In genomic region chr1:153961421-153961820, GRCh38 we compare ENCODE assay signal across 8 cellular contexts. TPM values are rescaled to one million over a fixed set of nuclear protein-coding genes. Genes with fewer than 3 reads are reported as not detected.
A peak's percentile ranks its signal among the peaks of the same experiment; 100 is the strongest.
DNase-seq lines count a peak whose midpoint lies in the region; ATAC-seq and TF ChIP-seq lines count a peak whose summit lies in the region.

No MANE protein-coding gene starts in this region.

- H3K27me3 ChIP-seq in spleen (replicated peaks in 1 of 7) = no peaks in the 10 kb centered on the region
- no peaks in the 10 kb centered on the region for H3K27me3 ChIP-seq in effector memory CD4-positive, alpha-beta T cell (replicated peaks; ENCODE audit: control insufficient read depth, insufficient read depth, low read length, poor library complexity, severe bottlenecking)

- H3K27ac ChIP-seq in spleen = peak overlapping the region in 6 of 8 donors; percentile 97 to 99 (median 98)
- H3K27ac ChIP-seq in effector memory CD4-positive, alpha-beta T cell (ENCODE audit: insufficient read depth, low read length, poor library complexity, severe bottlenecking) = no peak overlapping the region

- TF ChIP-seq POLR2A in spleen (IDR thresholded peaks at IDR 0.05) = no peak

- CTCF ChIA-PET in WTC11 (lab: Charles Lee) = interaction anchor here (3.0 kb wide), 1 partner anchor 15 kb away, joined by 27 read pairs; the partner anchor contains the start of gene DENND4B

- peak overlapping the region in 4 of 8 donors; percentile 68 to 80 (median 73) for H3K4me3 ChIP-seq in spleen
- H3K4me3 ChIP-seq in effector memory CD4-positive, alpha-beta T cell (ENCODE audit: insufficient read depth, low read depth, low read length, poor library complexity, severe bottlenecking) = no peak overlapping the region

- H3K36me3 Mint-ChIP-seq in T-helper 1 cell treated with Interleukin-12 subunit alpha and Interleukin-12 subunit beta and Interleukin-4 antibody, amounts not matched to agents 30 μg/mL and 1 μg/mL, for 36 hours (ENCODE audit: low read depth) = peaks cover 23% of the 10 kb centered on the region
- H3K36me3 Mint-ChIP-seq in WTC11 (peaks cover 34% of the 10 kb centered on the region), glutamatergic neuron (ENCODE audit: unreplicated experiment) (no peaks in the 10 kb centered on the region)

- ATAC-seq in WTC11 (no peak), HG03432 (IDR thresholded peaks at IDR 0.05; ENCODE audit: unreplicated experiment) (no peak), HG02981 (IDR thresholded peaks at IDR 0.05; ENCODE audit: unreplicated experiment) (no peak)

- no peak for DNase-seq in T-helper 1 cell
- no peak for DNase-seq in WTC11 (ENCODE audit: low spot score)
- DNase-seq in glutamatergic neuron = no peak
- peak; percentile 28 for DNase-seq in spleen
- DNase-seq in effector memory CD4-positive, alpha-beta T cell = no peak

- no peaks in the 10 kb centered on the region for H3K9me3 Mint-ChIP-seq in T-helper 1 cell treated with Interleukin-12 subunit alpha and Interleukin-12 subunit beta and Interleukin-4 antibody, amounts not matched to agents 30 μg/mL and 1 μg/mL, for 36 hours
- H3K9me3 Mint-ChIP-seq in WTC11 (peaks cover 5% of the 10 kb centered on the region), glutamatergic neuron (ENCODE audit: unreplicated experiment) (peaks cover 11% of the 10 kb centered on the region)

- H3K27me3 Mint-ChIP-seq in T-helper 1 cell treated with Interleukin-12 subunit alpha and Interleukin-12 subunit beta and Interleukin-4 antibody, amounts not matched to agents 30 μg/mL and 1 μg/mL, for 36 hours (ENCODE audit: low read depth) = no peaks in the 10 kb centered on the region
- no peaks in the 10 kb centered on the region for H3K27me3 Mint-ChIP-seq in WTC11 (ENCODE audit: low read depth)
- H3K27me3 Mint-ChIP-seq in glutamatergic neuron (ENCODE audit: unreplicated experiment) = peaks cover 20% of the 10 kb centered on the region

- intact Hi-C loops in spleen (cut with DNase I; ENCODE audit: low total_unique reads) = no loop called here

- peaks cover 54% of the 10 kb centered on the region for H3K4me1 Mint-ChIP-seq in T-helper 1 cell treated with Interleukin-12 subunit alpha and Interleukin-12 subunit beta and Interleukin-4 antibody, amounts not matched to agents 30 μg/mL and 1 μg/mL, for 36 hours (ENCODE audit: low read depth)
- H3K4me1 Mint-ChIP-seq in WTC11 = peaks cover 59% of the 10 kb centered on the region
- H3K4me1 Mint-ChIP-seq in glutamatergic neuron (ENCODE audit: low read depth, unreplicated experiment) = peaks cover 26% of the 10 kb centered on the region

- peak overlapping the region; percentile 90 for H3K4me3 Mint-ChIP-seq in T-helper 1 cell treated with Interleukin-12 subunit alpha and Interleukin-12 subunit beta and Interleukin-4 antibody, amounts not matched to agents 30 μg/mL and 1 μg/mL, for 36 hours
- H3K4me3 Mint-ChIP-seq in WTC11 (peak overlapping the region; percentile 92), glutamatergic neuron (ENCODE audit: unreplicated experiment) (peak overlapping the region; percentile 96)

- peaks cover 0 to 32% (median 17%) of the 10 kb centered on the region in 6 donors for H3K36me3 ChIP-seq in spleen
- H3K36me3 ChIP-seq in effector memory CD4-positive, alpha-beta T cell (ENCODE audit: control insufficient read depth, insufficient read depth, low read length) = peaks cover 8% of the 10 kb centered on the region

- no peaks in the 10 kb centered on the region for H3K9me3 ChIP-seq in spleen
- no peaks in the 10 kb centered on the region for H3K9me3 ChIP-seq in effector memory CD4-positive, alpha-beta T cell (ENCODE audit: control insufficient read depth, low read length)

- peak overlapping the region; percentile 31 for H3K27ac Mint-ChIP-seq in T-helper 1 cell treated with Interleukin-12 subunit alpha and Interleukin-12 subunit beta and Interleukin-4 antibody, amounts not matched to agents 30 μg/mL and 1 μg/mL, for 36 hours
- H3K27ac Mint-ChIP-seq in WTC11 (peak overlapping the region; percentile 100), glutamatergic neuron (ENCODE audit: unreplicated experiment) (peak overlapping the region; percentile 50)

- 74 to 85% (median 75%) methylated on average over 4 of the region's 4 CpGs for WGBS in spleen, 5 donors

- H3K4me1 ChIP-seq in spleen = peaks cover 47 to 88% (median 77%) of the 10 kb centered on the region in 6 donors
- peaks cover 36% of the 10 kb centered on the region for H3K4me1 ChIP-seq in effector memory CD4-positive, alpha-beta T cell (ENCODE audit: control insufficient read depth, insufficient read depth, low read length, poor library complexity, severe bottlenecking)

- no peak for TF ChIP-seq CTCF in WTC11 (IDR thresholded peaks at IDR 0.05)
- TF ChIP-seq CTCF in glutamatergic neuron (IDR thresholded peaks at IDR 0.05; ENCODE audit: partially characterized antibody, unreplicated experiment) = no peak
- no peak for TF ChIP-seq CTCF in spleen (IDR thresholded peaks at IDR 0.05 in 8 of 11, conservative IDR thresholded peaks at IDR 0.05 in 3 of 11)

- POLR2A ChIA-PET in WTC11 (lab: Charles Lee) = interaction anchor here (2.0 kb wide), 1 partner anchor 186 kb away, joined by 5 read pairs; the partner anchor contains the start of gene SLC27A3

TF ChIP-seq in WTC11, 78 proteins besides CTCF, POLR2A, EP300 and RAD21:
- no peak for TF ChIP-seq ZNF232 (CRISPR knock-in tag; IDR thresholded peaks at IDR 0.05)
- no peak for TF ChIP-seq ESRRA (CRISPR knock-in tag; IDR thresholded peaks at IDR 0.05; ENCODE audit: borderline replicate concordance)
- no peak for TF ChIP-seq AR (CRISPR knock-in tag; IDR thresholded peaks at IDR 0.05)
- no peak for TF ChIP-seq SMAD4 (CRISPR knock-in tag; IDR thresholded peaks at IDR 0.05)
- TF ChIP-seq, protein P1, sequence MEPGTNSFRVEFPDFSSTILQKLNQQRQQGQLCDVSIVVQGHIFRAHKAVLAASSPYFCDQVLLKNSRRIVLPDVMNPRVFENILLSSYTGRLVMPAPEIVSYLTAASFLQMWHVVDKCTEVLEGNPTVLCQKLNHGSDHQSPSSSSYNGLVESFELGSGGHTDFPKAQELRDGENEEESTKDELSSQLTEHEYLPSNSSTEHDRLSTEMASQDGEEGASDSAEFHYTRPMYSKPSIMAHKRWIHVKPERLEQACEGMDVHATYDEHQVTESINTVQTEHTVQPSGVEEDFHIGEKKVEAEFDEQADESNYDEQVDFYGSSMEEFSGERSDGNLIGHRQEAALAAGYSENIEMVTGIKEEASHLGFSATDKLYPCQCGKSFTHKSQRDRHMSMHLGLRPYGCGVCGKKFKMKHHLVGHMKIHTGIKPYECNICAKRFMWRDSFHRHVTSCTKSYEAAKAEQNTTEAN (CRISPR knock-in tag; IDR thresholded peaks at IDR 0.05) = no peak
- TF ChIP-seq CBFB (CRISPR knock-in tag; IDR thresholded peaks at IDR 0.05; ENCODE audit: low read depth) = no peak
- no peak for TF ChIP-seq ZNF138 (CRISPR knock-in tag; conservative IDR thresholded peaks at IDR 0.05)
- no peak for TF ChIP-seq GABPB1 (CRISPR knock-in tag; IDR thresholded peaks at IDR 0.05)
TF ChIP-seq in WTC11: peak in this region for 0.

RNA-seq across cellular contexts. Expression of gene SLC39A1, which starts 1.9 kb away (rescaled TPM):
- total RNA-seq in WTC11 (2021) (185 to 204 TPM (median 193 TPM) in 3 replicates), glutamatergic neuron (ENCODE audit: unreplicated experiment) (28.1 TPM), spleen (10 to 100 TPM; 66.7 to 88.4 (median 81.1) TPM)
- 10 to 100 TPM; 23.6 to 41.3 (median 40.6) TPM for polyA plus RNA-seq in spleen

RNA-seq across cellular contexts. Expression of gene CRTC2, which starts 3.0 kb away (rescaled TPM):
- total RNA-seq in WTC11 (2021) = 34.7 to 43.7 TPM (median 38.1 TPM) in 3 replicates
- 47.3 TPM for total RNA-seq in glutamatergic neuron (ENCODE audit: unreplicated experiment)
- 10 to 100 TPM; 34.8 to 80.1 (median 66.8) TPM for total RNA-seq in spleen
- polyA plus RNA-seq in spleen = 10 to 100 TPM; 37.7 to 79.7 (median 72.3) TPM

RNA-seq across cellular contexts. Expression of gene CREB3L4, which starts 6.3 kb away (rescaled TPM):
- total RNA-seq in WTC11 (2021) (33.1 to 35.2 TPM (median 34.6 TPM) in 3 replicates), glutamatergic neuron (ENCODE audit: unreplicated experiment) (14.3 TPM), spleen (10 to 100 TPM in 2 of 7 donors, 1 to 10 TPM in 5; 6.1 to 18.0 (median 9.1) TPM)
- polyA plus RNA-seq in spleen = 10 to 100 TPM in 2 of 3 donors, 1 to 10 TPM in 1; 8.9 to 13.3 (median 11.7) TPM

RNA-seq across cellular contexts. Expression of gene DENND4B, which starts 14.9 kb away (rescaled TPM):
- total RNA-seq in WTC11 (2021) (88.9 to 93.9 TPM (median 93.1 TPM) in 3 replicates), glutamatergic neuron (ENCODE audit: unreplicated experiment) (72.9 TPM), spleen (100 to 1,000 TPM; 135 to 211 (median 168) TPM)
- 100 to 1,000 TPM in 2 of 3 donors, 10 to 100 TPM in 1; 47.7 to 106 (median 104) TPM for polyA plus RNA-seq in spleen

RNA-seq across cellular contexts. Expression of gene JTB, which starts 16.1 kb away (rescaled TPM):
- total RNA-seq in WTC11 (2021) (88.8 to 90.6 TPM (median 90.3 TPM) in 3 replicates), glutamatergic neuron (ENCODE audit: unreplicated experiment) (48.6 TPM), spleen (100 to 1,000 TPM in 5 of 7 donors, 10 to 100 TPM in 2; 97.9 to 222 (median 102) TPM)
- 100 to 1,000 TPM; 184 to 243 (median 204) TPM for polyA plus RNA-seq in spleen

Comparison
In these comparisons a context has a peak if more than half of its experiments do, and no peak if none do; other contexts are left out.
1. H3K27ac Mint-ChIP-seq: peak in every context shown above with its lines; median percentile 100 in WTC11; 50 in glutamatergic neuron; 31 in T-helper 1 cell treated with Interleukin-12 subunit alpha and Interleukin-12 subunit beta and Interleukin-4 antibody, amounts not matched to agents 30 μg/mL and 1 μg/mL, for 36 hours.